Comparison of ENCODE assay signal across 11 cellular contexts in genomic region chr14:75720828-75721227, GRCh38. TPM values are rescaled to one million over a fixed set of nuclear protein-coding genes. Genes with fewer than 3 reads are reported as not detected.
DNase-seq lines count a peak whose midpoint lies in the region; TF ChIP-seq lines count a peak whose summit lies in the region.
"Had no signal": no experiment of that assay in that cellular context is flagged by ENCODE, and none has a peak within 500 bp of the region (broad histone marks: within the 10 kb centered on the region; RNA-seq: fewer than 3 reads in every experiment).

No MANE protein-coding gene starts in this region.

- no peak overlapping the region for H3K9ac ChIP-seq in SK-N-MC (ENCODE audit: insufficient read length)

- H3K36me3 ChIP-seq in SK-N-MC (ENCODE audit: insufficient read depth, low read length) (peaks cover 27% of the 10 kb centered on the region), esophagus squamous epithelium (peaks cover 0 to 32% (median 0%) of the 10 kb centered on the region in 3 donors)

- intact Hi-C loops in esophagus squamous epithelium (cut with DNase I), result no loop called here

- H3K9me3 Mint-ChIP-seq in activated naive CD8-positive, alpha-beta T cell treated with anti-CD3 and anti-CD28 coated beads for 36 hours, result no peaks in the 10 kb centered on the region

- no peaks in the 10 kb centered on the region for H3K9me3 ChIP-seq in SK-N-MC (ENCODE audit: low read depth, low read length)
- no peaks in the 10 kb centered on the region for H3K9me3 ChIP-seq in esophagus squamous epithelium

- H3K27ac ChIP-seq in SK-N-MC (peak overlapping the region; percentile 55), esophagus squamous epithelium (peak overlapping the region; percentile 14 to 59 (median 43)), substantia nigra (ENCODE audit: low read depth, low read length, poor library complexity, severe bottlenecking) (peak overlapping the region; percentile 99)

- no peaks in the 10 kb centered on the region for H3K27me3 ChIP-seq in esophagus squamous epithelium

- WGBS in esophagus squamous epithelium, 2 donors, result 20 to 25% methylated on average over 4 of the region's 4 CpGs

- H3K27ac Mint-ChIP-seq in activated naive CD8-positive, alpha-beta T cell treated with anti-CD3 and anti-CD28 coated beads for 36 hours, result no peak overlapping the region

- no peak overlapping the region for H3K4me3 Mint-ChIP-seq in activated naive CD8-positive, alpha-beta T cell treated with anti-CD3 and anti-CD28 coated beads for 36 hours

- H3K4me3 ChIP-seq in SK-N-MC, result peak overlapping the region; percentile 35; the same call in 1 of the 2 replicates
- H3K4me3 ChIP-seq in esophagus squamous epithelium, result peak overlapping the region in 1 of 4 donors; percentile 2

- TF ChIP-seq POLR2A in esophagus squamous epithelium (IDR thresholded peaks at IDR 0.05), result no peak

- H3K27me3 Mint-ChIP-seq in activated naive CD8-positive, alpha-beta T cell treated with anti-CD3 and anti-CD28 coated beads for 36 hours, result no peaks in the 10 kb centered on the region

- peaks cover 0 to 36% (median 4%) of the 10 kb centered on the region in 3 donors for H3K4me1 ChIP-seq in esophagus squamous epithelium

- H3K36me3 Mint-ChIP-seq in activated naive CD8-positive, alpha-beta T cell treated with anti-CD3 and anti-CD28 coated beads for 36 hours, result peaks cover 37% of the 10 kb centered on the region

- no peaks in the 10 kb centered on the region for H3K4me1 Mint-ChIP-seq in activated naive CD8-positive, alpha-beta T cell treated with anti-CD3 and anti-CD28 coated beads for 36 hours

- no peak for TF ChIP-seq CTCF in esophagus squamous epithelium (IDR thresholded peaks at IDR 0.05)

- no peak for DNase-seq in SK-N-MC (ENCODE audit: low read depth, low spot score)
- no peak for DNase-seq in esophagus squamous epithelium (lab: John Stamatoyannopoulos, UW)
- peak; percentile 89 for DNase-seq in midbrain (lab: John Stamatoyannopoulos, UW)
- peak in 44 of 49 donors; percentile 14 to 84 (median 62) for DNase-seq in substantia nigra (lab: John Stamatoyannopoulos, UW)
- no peak for DNase-seq in T-helper 9 cell
- no peak for DNase-seq in activated naive CD8-positive, alpha-beta T cell treated with anti-CD3 and anti-CD28 coated beads for 36 hours
- no peak for DNase-seq in stimulated activated naive CD4-positive, alpha-beta T cell treated with Interleukin-2 at 50 U/mL for 16 hours (lab: John Stamatoyannopoulos, UW)
- no peak for DNase-seq in NCI-H2029 (lab: John Stamatoyannopoulos, UW)
- DNase-seq: DMS53; islet precursor cell; stimulated activated CD4-positive, alpha-beta T cell treated with anti-CD3 and anti-CD28 coated beads, Interleukin-4, amount 100 ng/mL, for 1 hour had no signal

RNA-seq across cellular contexts. Expression of gene TTLL5, which starts 59.8 kb away (rescaled TPM):
- total RNA-seq in esophagus squamous epithelium, result 10 to 100 TPM; 14.2 to 27.1 (median 21.2) TPM
- total RNA-seq in activated naive CD8-positive, alpha-beta T cell treated with anti-CD3 and anti-CD28 coated beads for 36 hours, result 10 to 100 TPM; 26.9 to 30.5 TPM

Comparison
In these comparisons a context has a peak if more than half of its experiments do, and no peak if none do; other contexts are left out.
1. DNase-seq: peak in midbrain (single experiment) and substantia nigra (44 of 49); none in SK-N-MC (single experiment), esophagus squamous epithelium (single experiment), T-helper 9 cell (single experiment), activated naive CD8-positive, alpha-beta T cell treated with anti-CD3 and anti-CD28 coated beads for 36 hours (single experiment), stimulated activated naive CD4-positive, alpha-beta T cell treated with Interleukin-2 at 50 U/mL for 16 hours (single experiment) and NCI-H2029 (single experiment).
2. H3K27ac ChIP-seq: peak in every context shown above with its lines; median percentile 99 in substantia nigra; 55 in SK-N-MC; 43 in esophagus squamous epithelium.